22 cellular contexts compared by ENCODE assay signal in the genomic region with DNA sequence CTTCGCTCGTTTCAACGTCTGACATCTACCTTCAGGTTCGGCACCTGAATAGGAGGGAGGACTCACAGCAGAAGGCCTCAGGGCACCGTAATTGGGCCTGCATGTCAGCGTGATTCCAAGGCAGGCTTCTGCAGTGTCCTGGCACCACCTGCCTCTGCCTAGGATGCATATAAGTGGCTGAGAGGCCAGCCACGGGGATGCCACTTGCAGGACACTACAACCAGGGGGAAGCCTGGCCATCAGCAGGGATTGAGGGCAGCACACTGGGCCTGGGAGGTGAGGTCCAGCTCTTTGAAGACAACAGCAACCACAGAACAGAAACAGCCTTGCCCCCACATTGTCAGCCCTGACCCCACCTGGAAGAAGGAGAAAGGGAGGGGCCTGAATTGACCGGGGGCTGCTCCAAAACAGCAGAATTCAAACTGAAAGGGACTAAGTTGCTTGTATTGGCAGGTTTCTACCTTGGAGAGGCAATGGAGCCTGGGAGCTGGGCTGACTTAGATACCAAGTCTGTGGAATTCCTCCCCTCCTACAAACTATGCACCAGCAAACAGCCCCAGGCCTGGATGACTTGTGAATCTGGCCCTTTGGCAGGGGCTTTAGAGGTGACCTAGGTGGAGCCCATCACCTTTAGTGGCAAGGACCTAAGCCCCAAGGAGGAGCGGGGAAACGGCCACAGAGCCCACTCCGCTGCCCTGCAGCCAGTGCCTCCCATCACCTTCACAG.
"Had no signal": no experiment of that assay in that cellular context is flagged by ENCODE, and none has a peak within 500 bp of the region (broad histone marks: within the 10 kb centered on the region; RNA-seq: fewer than 3 reads in every experiment).

No MANE protein-coding gene starts in this region.

- H3K4me3 Mint-ChIP-seq: activated B cell treated with CpG ODN at 0.5 μM for 24 hours; activated CD4-positive, alpha-beta T cell treated with anti-CD3 and anti-CD28 coated beads, Interleukin-2, amount 10 ng/mL, durations not matched to agents 24 days and 14 days; activated naive CD4-positive, alpha-beta T cell treated with anti-CD3 and anti-CD28 coated beads for 36 hours; activated naive CD8-positive, alpha-beta T cell; activated T-cell treated with anti-CD3 and anti-CD28 coated beads, Interleukin-2, amount 50 U/mL, for 4 hours; brain; T-helper 17 cell had no signal

- H3K9ac ChIP-seq: KMS-11 had no signal

- H3K36me3 ChIP-seq: cardiac muscle cell, SJSA1 had no signal

- H3K27me3 Mint-ChIP-seq: activated B cell treated with CpG ODN at 0.5 μM for 24 hours; activated naive CD8-positive, alpha-beta T cell; T-helper 17 cell had no signal

- H3K36me3 Mint-ChIP-seq: activated naive CD8-positive, alpha-beta T cell; brain had no signal

- H3K27me3 ChIP-seq: cardiac muscle cell, SJSA1 had no signal

- H3K27ac Mint-ChIP-seq: activated B cell treated with CpG ODN at 0.5 μM for 24 hours; activated CD4-positive, alpha-beta T cell treated with anti-CD3 and anti-CD28 coated beads, Interleukin-2, amount 10 ng/mL, durations not matched to agents 24 days and 14 days; activated naive CD4-positive, alpha-beta T cell treated with anti-CD3 and anti-CD28 coated beads for 36 hours; activated naive CD8-positive, alpha-beta T cell; brain; T-helper 17 cell had no signal

- H3K4me2 ChIP-seq: KMS-11 had no signal

- H3K27ac ChIP-seq: cardiac muscle cell, KMS-11, SJSA1 had no signal

- H3K4me3 ChIP-seq: cardiac muscle cell, SJSA1 had no signal

- H3K9me3 Mint-ChIP-seq: activated B cell treated with CpG ODN at 0.5 μM for 24 hours; activated CD4-positive, alpha-beta T cell treated with anti-CD3 and anti-CD28 coated beads, Interleukin-2, amount 10 ng/mL, durations not matched to agents 24 days and 14 days; activated naive CD4-positive, alpha-beta T cell treated with anti-CD3 and anti-CD28 coated beads for 36 hours; activated T-cell treated with anti-CD3 and anti-CD28 coated beads, Interleukin-2, amount 50 U/mL, for 4 hours; brain had no signal

- DNase-seq: activated B cell treated with CpG ODN at 0.5 μM for 24 hours; activated CD4-positive, alpha-beta T cell treated with anti-CD3 and anti-CD28 coated beads for 1 hour; activated CD4-positive, alpha-beta T cell treated with anti-CD3 and anti-CD28 coated beads, Interleukin-2, amount 10 ng/mL, durations not matched to agents 24 days and 14 days; activated CD4-positive, alpha-beta T cell treated with anti-CD3 and anti-CD28 coated beads, Interleukin-2, amount 50 U/mL, for 48 hours; activated CD8-positive, alpha-beta memory T cell treated with anti-CD3 and anti-CD28 coated beads for 24 hours; activated effector memory CD4-positive, alpha-beta T cell treated with anti-CD3 and anti-CD28 coated beads, Interleukin-2, amount 50 U/mL, for 16 hours; activated naive CD4-positive, alpha-beta T cell treated with anti-CD3 and anti-CD28 coated beads for 36 hours; activated T-cell treated with anti-CD3 and anti-CD28 coated beads, Interleukin-2, amount 50 U/mL, for 4 hours; MV-4-11; NCI-H1092 treated with DMSO at 0.1 percent for 48 hours; NCI-H1417 treated with DMSO at 0.1 percent for 48 hours; NCI-H187; NCI-H2081; PC-3; SHP77; T-helper 17 cell; T-helper 9 cell had no signal

- ATAC-seq: activated T-cell treated with anti-CD3 and anti-CD28 coated beads, Interleukin-2, amount 50 U/mL, for 4 hours; PC-3; T-helper 17 cell had no signal

- H3K4me1 Mint-ChIP-seq: brain had no signal

- H3K9me3 ChIP-seq: SJSA1 had no signal

- H3K4me1 ChIP-seq: SJSA1 had no signal
